In genomic region chr4:80182237-80182866, GRCh38 we compare ENCODE assay signal across 9 cellular contexts. TPM values are rescaled to one million over a fixed set of nuclear protein-coding genes. Genes with fewer than 3 reads are reported as not detected.
DNase-seq lines count a peak whose midpoint lies in the region; ATAC-seq and TF ChIP-seq lines count a peak whose summit lies in the region.
"Had no signal": no experiment of that assay in that cellular context is flagged by ENCODE, and none has a peak within 500 bp of the region (broad histone marks: within the 10 kb centered on the region; RNA-seq: fewer than 3 reads in every experiment).

No MANE protein-coding gene starts in this region.

- peak; percentile 35 to 38 for ATAC-seq in naive thymus-derived CD8-positive, alpha-beta T cell
- ATAC-seq in HG03039 (IDR thresholded peaks at IDR 0.05; ENCODE audit: unreplicated experiment) = no peak
- no peak for ATAC-seq in GM18861 (IDR thresholded peaks at IDR 0.05; ENCODE audit: unreplicated experiment)

- H3K9me3 Mint-ChIP-seq in H9 = peaks cover 6 to 7% of the 10 kb centered on the region in 2 experiments
- H3K9me3 Mint-ChIP-seq in activated T-helper 2 cell treated with anti-CD3 and anti-CD28 coated beads, Interferon-gamma antibody, Interleukin-2, Interleukin-4, amounts not matched to agents 10 μg/mL and 5 μg/mL and 100 μg/mL, durations not matched to agents 14 hours and 24 hours and 36 hours = peaks cover 23% of the 10 kb centered on the region
- H3K9me3 Mint-ChIP-seq in naive thymus-derived CD8-positive, alpha-beta T cell = peaks cover 0 to 17% (median 9%) of the 10 kb centered on the region in 9 donors

- H2BK12ac ChIP-seq in H9 (ENCODE audit: insufficient read length, low read depth, low read length) = no peak overlapping the region

- CTCF ChIA-PET in GM10248 (lab: Yijun Ruan, JAX) = interaction anchor here (0.9 to 4.4 kb wide), 9 partner anchors 10 to 265 kb away, joined by 3 to 30 read pairs (median 7); no protein-coding TSS in a partner anchor

- DNase-seq in GM10248 (ENCODE audit: extremely low spot score) = peak; percentile 29
- no peak for DNase-seq in H9
- DNase-seq in activated T-helper 2 cell treated with anti-CD3 and anti-CD28 coated beads, Interferon-gamma antibody, Interleukin-2, Interleukin-4, amounts not matched to agents 10 μg/mL and 5 μg/mL and 100 μg/mL, durations not matched to agents 14 hours and 24 hours and 36 hours (ENCODE audit: low spot score) = no peak
- DNase-seq in naive thymus-derived CD8-positive, alpha-beta T cell = peak in 4 of 10 donors; percentile 10 to 54 (median 50)
- DNase-seq in SIG-M5 (lab: John Stamatoyannopoulos, UW) = no peak
- DNase-seq in NCI-H1436 treated with DMSO at 0.1 percent for 48 hours (lab: John Stamatoyannopoulos, UW) = no peak

- WGBS in H9 (ENCODE audit: extremely low coverage, insufficient read length, low lambda C conversion rate) = no CpG with 5 or more reads among the region's 10 CpGs

- no peak overlapping the region for H3T11ph ChIP-seq in H9 (ENCODE audit: low read length)

- POLR2A ChIA-PET in GM10248 (lab: Yijun Ruan, JAX) = no interaction called here
- POLR2A ChIA-PET in naive thymus-derived CD8-positive, alpha-beta T cell (lab: Charles Lee) = interaction anchor here (1.3 to 5.0 kb wide), 9 partner anchors 10 to 109 kb away, joined by 3 to 58 read pairs (median 14); partner anchors contain the start of gene ANTXR2

- no peak overlapping the region for H3K14ac ChIP-seq in H9 (ENCODE audit: insufficient read depth, low read length)

- no peak overlapping the region for H3K18ac ChIP-seq in H9 (ENCODE audit: insufficient read length, low read depth, low read length)

- no peak overlapping the region for H2AFZ ChIP-seq in H9 (ENCODE audit: low read length)

- H3K79me1 ChIP-seq in H9 (ENCODE audit: insufficient read depth, low read depth, low read length, poor library complexity, severe bottlenecking) = no peaks in the 10 kb centered on the region

- H4K20me1 ChIP-seq in H9 (ENCODE audit: control insufficient read depth, insufficient read depth, insufficient read length) = no peaks in the 10 kb centered on the region

- TF ChIP-seq CTCF in GM10248 (IDR thresholded peaks at IDR 0.05; ENCODE audit: control extremely low read depth, extremely low read depth, low read depth, missing control alignments) = no peak
- TF ChIP-seq CTCF in H9 (conservative IDR thresholded peaks at IDR 0.05) = no peak

- H3K56ac ChIP-seq in H9 (ENCODE audit: insufficient read length, low read depth, low read length) = no peak overlapping the region

- H3K4me1 Mint-ChIP-seq in H9 = peaks cover 22 to 34% of the 10 kb centered on the region in 2 experiments
- H3K4me1 Mint-ChIP-seq in activated T-helper 2 cell treated with anti-CD3 and anti-CD28 coated beads, Interferon-gamma antibody, Interleukin-2, Interleukin-4, amounts not matched to agents 10 μg/mL and 5 μg/mL and 100 μg/mL, durations not matched to agents 14 hours and 24 hours and 36 hours (ENCODE audit: low read depth) = peaks cover 49% of the 10 kb centered on the region
- peaks cover 31 to 59% (median 54%) of the 10 kb centered on the region in 4 donors for H3K4me1 Mint-ChIP-seq in naive thymus-derived CD8-positive, alpha-beta T cell

- intact Hi-C loops in activated T-helper 2 cell treated with anti-CD3 and anti-CD28 coated beads, Interferon-gamma antibody, Interleukin-2, Interleukin-4, amounts not matched to agents 10 μg/mL and 5 μg/mL and 100 μg/mL, durations not matched to agents 14 hours and 24 hours and 36 hours (cut with micrococcal nuclease) = loop anchor here (1.0 to 5.0 kb wide), 8 partner anchors 9 to 1240 kb away; partner anchors contain the start of gene ANTXR2

- H2BK20ac ChIP-seq in H9 (ENCODE audit: low read depth, low read length, poor library complexity, severe bottlenecking) = no peak overlapping the region

- H3K9me3 ChIP-seq in H9 (ENCODE audit: control insufficient read depth, low read depth, low read length) = no peaks in the 10 kb centered on the region
- H3K9me3 ChIP-seq: neutrophil had no signal

- no peak overlapping the region for H2BK5ac ChIP-seq in H9 (ENCODE audit: insufficient read length, low read length)

- peaks cover 0 to 4% (median 0%) of the 10 kb centered on the region in 3 experiments; a peak in 1 of 7 replicates for H3K36me3 Mint-ChIP-seq in H9 (ENCODE audit: insufficient read depth in 1 of 3, low read depth in 3 of 3)
- H3K36me3 Mint-ChIP-seq in activated T-helper 2 cell treated with anti-CD3 and anti-CD28 coated beads, Interferon-gamma antibody, Interleukin-2, Interleukin-4, amounts not matched to agents 10 μg/mL and 5 μg/mL and 100 μg/mL, durations not matched to agents 14 hours and 24 hours and 36 hours (ENCODE audit: low read depth) = peaks cover 26% of the 10 kb centered on the region
- H3K36me3 Mint-ChIP-seq in naive thymus-derived CD8-positive, alpha-beta T cell = peaks cover 0 to 9% (median 0%) of the 10 kb centered on the region in 3 donors

- no peak overlapping the region for H4K5ac ChIP-seq in H9 (ENCODE audit: insufficient read length, low read depth, low read length)

- peaks cover 52% of the 10 kb centered on the region for H3K27me3 ChIP-seq in H9 (ENCODE audit: insufficient read depth, low read length)

- peak overlapping the region; percentile 97 for H3K4me2 ChIP-seq in H9 (ENCODE audit: insufficient read depth, insufficient read length, low read length)

- H4K8ac ChIP-seq in H9 (replicated peaks; ENCODE audit: insufficient read length, low read depth, low read length) = no peak overlapping the region

- H3K9ac ChIP-seq in H9 (ENCODE audit: extremely low read depth, insufficient read length, low read length) = no peak overlapping the region

- H4K91ac ChIP-seq in H9 (ENCODE audit: insufficient read length, low read depth, low read length) = no peak overlapping the region

- no peak overlapping the region for H2BK120ac ChIP-seq in H9 (ENCODE audit: low read depth, low read length, poor library complexity, severe bottlenecking)

- 0 out of 2 replicates have a peak, but pooled peaks cover 3% of the 10 kb centered on the region for H3K4me1 ChIP-seq in H9 (ENCODE audit: insufficient read depth, low read length)

- H3K79me2 ChIP-seq in H9 (ENCODE audit: insufficient read depth, low read length) = no peaks in the 10 kb centered on the region

- H3K23ac ChIP-seq in H9 (ENCODE audit: insufficient read length, low read depth, low read length) = no peak overlapping the region

- peak overlapping the region; percentile 19 to 83; a peak in 2 of 5 replicates for H3K4me3 Mint-ChIP-seq in H9
- H3K4me3 Mint-ChIP-seq in activated T-helper 2 cell treated with anti-CD3 and anti-CD28 coated beads, Interferon-gamma antibody, Interleukin-2, Interleukin-4, amounts not matched to agents 10 μg/mL and 5 μg/mL and 100 μg/mL, durations not matched to agents 14 hours and 24 hours and 36 hours (ENCODE audit: low read depth) = peak overlapping the region; percentile 56
- H3K4me3 Mint-ChIP-seq in naive thymus-derived CD8-positive, alpha-beta T cell = peak overlapping the region; percentile 57 to 100 (median 94)

- H3K4ac ChIP-seq in H9 (ENCODE audit: low read depth, low read length) = no peak overlapping the region

- H3K27ac ChIP-seq in H9 (ENCODE audit: insufficient read length, low read depth, low read length) = no peak overlapping the region
- H3K27ac ChIP-seq: neutrophil had no signal

- no peak overlapping the region for H2BK15ac ChIP-seq in H9 (ENCODE audit: low read depth, low read length)

- H3K27ac Mint-ChIP-seq in H9 = no peak overlapping the region
- peak overlapping the region; percentile 77 for H3K27ac Mint-ChIP-seq in activated T-helper 2 cell treated with anti-CD3 and anti-CD28 coated beads, Interferon-gamma antibody, Interleukin-2, Interleukin-4, amounts not matched to agents 10 μg/mL and 5 μg/mL and 100 μg/mL, durations not matched to agents 14 hours and 24 hours and 36 hours
- peak overlapping the region; percentile 35 to 96 (median 84) for H3K27ac Mint-ChIP-seq in naive thymus-derived CD8-positive, alpha-beta T cell

- peaks cover 15% of the 10 kb centered on the region for H3K23me2 ChIP-seq in H9 (ENCODE audit: insufficient read length, low read depth, low read length, poor library complexity, severe bottlenecking)

- H2AK5ac ChIP-seq in H9 (ENCODE audit: insufficient read length, low read length) = no peak overlapping the region

- H3K27me3 Mint-ChIP-seq in H9 (ENCODE audit: low read depth) = peaks cover 91% of the 10 kb centered on the region
- peaks cover 25% of the 10 kb centered on the region for H3K27me3 Mint-ChIP-seq in activated T-helper 2 cell treated with anti-CD3 and anti-CD28 coated beads, Interferon-gamma antibody, Interleukin-2, Interleukin-4, amounts not matched to agents 10 μg/mL and 5 μg/mL and 100 μg/mL, durations not matched to agents 14 hours and 24 hours and 36 hours (ENCODE audit: low read depth)
- H3K27me3 Mint-ChIP-seq in naive thymus-derived CD8-positive, alpha-beta T cell = peaks cover 0 to 4% (median 0%) of the 10 kb centered on the region in 5 donors

RNA-seq across cellular contexts. Expression of gene PRDM8, which starts 15.0 kb away (rescaled TPM):
- not detected in 2 replicates for total RNA-seq in H9 (2021)
- 1.1 and 1.8 TPM in 2 replicates for total RNA-seq in activated T-helper 2 cell treated with anti-CD3 and anti-CD28 coated beads, Interferon-gamma antibody, Interleukin-2, Interleukin-4, amounts not matched to agents 10 μg/mL and 5 μg/mL and 100 μg/mL, durations not matched to agents 14 hours and 24 hours and 36 hours
- 10 to 100 TPM; 11.1 to 11.5 TPM for total RNA-seq in naive thymus-derived CD8-positive, alpha-beta T cell
- polyA plus RNA-seq in naive thymus-derived CD8-positive, alpha-beta T cell = 1 to 10 TPM in 1 of 3 donors, under 1 TPM in 2; 0.55 to 1.8 (median 0.76) TPM

Comparison
In these comparisons a context has a peak if more than half of its experiments do, and no peak if none do; other contexts are left out.
1. H3K27ac Mint-ChIP-seq: peak in activated T-helper 2 cell treated with anti-CD3 and anti-CD28 coated beads, Interferon-gamma antibody, Interleukin-2, Interleukin-4, amounts not matched to agents 10 μg/mL and 5 μg/mL and 100 μg/mL, durations not matched to agents 14 hours and 24 hours and 36 hours (single experiment) and naive thymus-derived CD8-positive, alpha-beta T cell (10 of 10); none in H9 (0 of 3).
2. ATAC-seq: peak in naive thymus-derived CD8-positive, alpha-beta T cell (2 of 2); none in HG03039 (single experiment) and GM18861 (single experiment).
3. Peak in every context shown above with its lines, with median percentiles within 50 percentile points of each other: H3K4me3 Mint-ChIP-seq.